Comparison of ENCODE assay signal across 1 cellular context in genomic region chr17:43620147-43620944, GRCh38.
A peak's percentile ranks its signal among the peaks of the same experiment; 100 is the strongest.
TF ChIP-seq lines count a peak whose summit lies in the region.

No MANE protein-coding gene starts in this region.

TF ChIP-seq in HepG2, 621 proteins besides CTCF, POLR2A, EP300 and RAD21 (continued from another document):
- TF ChIP-seq SOX6 (IDR thresholded peaks at IDR 0.05) = no peak
- TF ChIP-seq SOX6 (CRISPR knock-in tag; IDR thresholded peaks at IDR 0.05) = 0 out of 2 replicates have a peak, but pooled peaks have one; percentile 12
- TF ChIP-seq ZMYM2 (CRISPR knock-in tag; IDR thresholded peaks at IDR 0.05) = 0 out of 2 replicates have a peak, but pooled peaks have one; percentile 32
- TF ChIP-seq SNAPC2 (CRISPR knock-in tag; IDR thresholded peaks at IDR 0.05) = no peak
